ENCODE assay signal across 1 cellular context in genomic region chr5:81971694-81972495, GRCh38.
TF ChIP-seq lines count a peak whose summit lies in the region.

Gene ATG10, plus strand, starts transcription at chr5:81972023. Its CDS starts 15,548 bp downstream, at chr5:81987571.

TF ChIP-seq in HepG2, 621 proteins besides CTCF, POLR2A, EP300 and RAD21 (continued from another document and continues in another):
- TF ChIP-seq ZBTB39 (CRISPR knock-in tag; IDR thresholded peaks at IDR 0.05) (peak; percentile 82; the same call in 1 of the 2 replicates), YY1 (IDR thresholded peaks at IDR 0.05; ENCODE audit: insufficient read depth, insufficient replicate concordance, low read depth, low read length) (peak; percentile 67), ZNF460 (CRISPR knock-in tag; IDR thresholded peaks at IDR 0.05; ENCODE audit: borderline replicate concordance) (no peak), ZNF841 (CRISPR knock-in tag; IDR thresholded peaks at IDR 0.05; ENCODE audit: borderline replicate concordance) (0 out of 2 replicates have a peak, but pooled peaks have one; percentile 18), ZNF546 (CRISPR knock-in tag; conservative IDR thresholded peaks at IDR 0.05) (peak; percentile 94), SCMH1 (CRISPR knock-in tag; IDR thresholded peaks at IDR 0.05; ENCODE audit: borderline replicate concordance) (no peak), HOXA7 (CRISPR knock-in tag; IDR thresholded peaks at IDR 0.05) (no peak), ERF (CRISPR knock-in tag; IDR thresholded peaks at IDR 0.05) (peak; percentile 88), ZNF652 (CRISPR knock-in tag; IDR thresholded peaks at IDR 0.05; ENCODE audit: borderline replicate concordance, low read depth) (no peak), ZNF777 (CRISPR knock-in tag; IDR thresholded peaks at IDR 0.05) (no peak; the same call in 1 of the 2 replicates), ZMAT3 (CRISPR knock-in tag; conservative IDR thresholded peaks at IDR 0.05) (peak; percentile 94), IKZF5 (CRISPR knock-in tag; IDR thresholded peaks at IDR 0.05) (peak; percentile 87), SALL2 (CRISPR knock-in tag; IDR thresholded peaks at IDR 0.05) (no peak; the same call in 1 of the 2 replicates), ZNF337 (CRISPR knock-in tag; IDR thresholded peaks at IDR 0.05; ENCODE audit: borderline replicate concordance, low read depth) (no peak), ZNF567 (CRISPR knock-in tag; IDR thresholded peaks at IDR 0.05; ENCODE audit: borderline replicate concordance) (no peak), NR0B2 (CRISPR knock-in tag; IDR thresholded peaks at IDR 0.05) (peak; percentile 64; the same call in 1 of the 2 replicates), AHR (CRISPR knock-in tag; IDR thresholded peaks at IDR 0.05) (peak; percentile 70), ZNF597 (CRISPR knock-in tag; IDR thresholded peaks at IDR 0.05) (no peak), ZNF510 (CRISPR knock-in tag; IDR thresholded peaks at IDR 0.05; ENCODE audit: low read depth) (no peak), SNAI1 (CRISPR knock-in tag; IDR thresholded peaks at IDR 0.05; ENCODE audit: borderline replicate concordance) (no peak), NFAT5 (CRISPR knock-in tag; IDR thresholded peaks at IDR 0.05) (peak; percentile 64; the same call in 1 of the 2 replicates), BATF2 (CRISPR knock-in tag; IDR thresholded peaks at IDR 0.05) (peak; percentile 85; the same call in 1 of the 2 replicates), ARID5B (CRISPR knock-in tag; IDR thresholded peaks at IDR 0.05) (peak; percentile 48; the same call in 1 of the 2 replicates), MBNL3 (CRISPR knock-in tag; conservative IDR thresholded peaks at IDR 0.05) (no peak), TCF12 (IDR thresholded peaks at IDR 0.05) (no peak), TCF12 (CRISPR knock-in tag; IDR thresholded peaks at IDR 0.05) (peak; percentile 89), SRSF1 (optimal IDR thresholded peaks at IDR 0.05; ENCODE audit: low read depth, low read length) (no peak), ZNF329 (CRISPR knock-in tag; IDR thresholded peaks at IDR 0.05; ENCODE audit: low read depth) (no peak), HOXD1 (CRISPR knock-in tag; IDR thresholded peaks at IDR 0.05) (peak; percentile 64; the same call in 1 of the 2 replicates), ASH2L (IDR thresholded peaks at IDR 0.05; ENCODE audit: insufficient read length, low read depth, low read length) (peak; percentile 69), ZNF138 (CRISPR knock-in tag; IDR thresholded peaks at IDR 0.05; ENCODE audit: low read depth) (peak; percentile 82; the same call in 1 of the 2 replicates), ATF4 (CRISPR knock-in tag; IDR thresholded peaks at IDR 0.05) (no peak), MXD3 (CRISPR knock-in tag; IDR thresholded peaks at IDR 0.05) (peak; percentile 92), GPN1 (CRISPR knock-in tag; IDR thresholded peaks at IDR 0.05; ENCODE audit: borderline replicate concordance) (no peak), CREB3 (CRISPR knock-in tag; IDR thresholded peaks at IDR 0.05) (peak; percentile 68; the same call in 1 of the 2 replicates), PBX3 (CRISPR knock-in tag; IDR thresholded peaks at IDR 0.05; ENCODE audit: borderline replicate concordance) (no peak), NONO (IDR thresholded peaks at IDR 0.05) (no peak), NONO (CRISPR knock-in tag; conservative IDR thresholded peaks at IDR 0.05) (peak; percentile 96), ISL2 (CRISPR knock-in tag; IDR thresholded peaks at IDR 0.05) (0 out of 2 replicates have a peak, but pooled peaks have one; percentile 31), ZNF382 (CRISPR knock-in tag; IDR thresholded peaks at IDR 0.05; ENCODE audit: borderline replicate concordance) (no peak), ZNF576 (CRISPR knock-in tag; IDR thresholded peaks at IDR 0.05) (no peak; the same call in 1 of the 2 replicates)
